Comparison of ENCODE assay signal across 8 cellular contexts in the genomic region with DNA sequence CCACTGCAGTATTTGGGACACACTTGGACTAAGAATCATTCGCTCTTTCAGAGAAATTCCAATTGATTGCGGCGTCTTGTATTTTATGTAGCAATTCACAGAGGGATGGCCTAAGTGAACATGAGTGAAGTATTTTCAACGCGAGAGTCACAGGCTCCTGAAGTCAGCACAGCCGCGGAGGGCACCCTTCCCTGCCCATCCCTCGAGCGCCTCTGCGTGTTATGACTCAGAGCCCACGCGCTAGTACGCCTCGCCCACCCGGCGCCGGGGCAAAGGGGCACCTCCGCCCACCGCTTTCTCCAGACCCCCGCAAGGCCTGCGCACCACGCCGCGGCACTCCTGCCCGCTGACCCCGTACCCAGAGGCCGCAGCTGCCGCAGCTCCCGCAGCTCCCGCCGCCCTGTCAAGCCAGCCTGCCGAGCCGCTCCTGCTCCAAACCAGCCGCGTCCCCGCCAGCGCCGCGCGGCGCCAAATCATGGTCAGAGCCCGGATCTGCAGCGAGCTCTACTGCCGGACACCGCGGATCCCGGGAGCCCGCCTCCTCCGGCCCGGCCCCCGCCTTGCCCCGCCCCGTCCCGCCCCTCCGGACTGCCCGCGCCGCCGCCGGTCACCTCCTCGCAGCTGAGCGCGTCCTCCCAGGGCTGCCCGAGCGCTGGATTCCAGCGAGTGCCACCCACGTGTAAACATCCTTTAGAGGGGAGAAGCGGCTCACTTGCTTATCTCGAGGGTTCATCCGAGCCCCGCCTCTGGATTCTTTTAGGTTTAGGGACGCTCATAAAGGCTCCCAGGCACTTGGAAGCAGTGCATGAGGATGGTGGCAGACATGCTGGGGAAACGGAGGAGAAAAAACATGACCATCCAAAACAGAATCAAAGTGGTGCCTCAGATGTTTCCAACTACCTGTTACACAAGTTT. TPM values are rescaled to one million over a fixed set of nuclear protein-coding genes. Genes with fewer than 3 reads are reported as not detected.
DNase-seq lines count a peak whose midpoint lies in the region; ATAC-seq and TF ChIP-seq lines count a peak whose summit lies in the region.

A gene with protein sequence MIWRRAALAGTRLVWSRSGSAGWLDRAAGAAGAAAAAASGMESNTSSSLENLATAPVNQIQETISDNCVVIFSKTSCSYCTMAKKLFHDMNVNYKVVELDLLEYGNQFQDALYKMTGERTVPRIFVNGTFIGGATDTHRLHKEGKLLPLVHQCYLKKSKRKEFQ (minus strand): TSS at position 509 of the 915 bp plus-strand sequence. CDS start 32 bp downstream, at position 477.

- no peak; a peak in 1 of 4 replicates for TF ChIP-seq CTCF in GM23338 (conservative IDR thresholded peaks at IDR 0.05; ENCODE audit: low read depth in 2 of 2)
- no peak for TF ChIP-seq CTCF in neural crest cell (conservative IDR thresholded peaks at IDR 0.05)

- H3K27me3 Mint-ChIP-seq in GM23338 (ENCODE audit: insufficient read depth, low read depth, poor library complexity), result peaks cover 4% of the 10 kb centered on the region
- no peaks in the 10 kb centered on the region for H3K27me3 Mint-ChIP-seq in neural crest cell (ENCODE audit: low read depth)

- H3K27ac Mint-ChIP-seq in GM23338 (peak within 1 kb of the TSS; percentile 89), neural crest cell (ENCODE audit: unreplicated experiment) (peak within 1 kb of the TSS; percentile 59)

- H3F3A ChIP-seq in GM23338 (replicated peaks; ENCODE audit: low read depth), result peaks cover 11% of the 10 kb centered on the region

- H3K27me3 ChIP-seq in GM23338 (ENCODE audit: insufficient read depth) (peaks cover 16% of the 10 kb centered on the region), stomach smooth muscle (ENCODE audit: control insufficient read depth in 1 of 2, insufficient read depth in 2 of 2, low read length in 2 of 2) (no peaks in the 10 kb centered on the region)

- H3K9me3 Mint-ChIP-seq in GM23338, result no peaks in the 10 kb centered on the region
- H3K9me3 Mint-ChIP-seq in neural crest cell, result no peaks in the 10 kb centered on the region

- H3K27ac ChIP-seq in GM23338 (ENCODE audit: low read depth), result peak within 1 kb of the TSS; percentile 61
- H3K27ac ChIP-seq in stomach smooth muscle (ENCODE audit: low read length), result peak within 1 kb of the TSS; percentile 84

- H3K4me3 ChIP-seq in GM23338 (peak within 1 kb of the TSS; percentile 95), stomach smooth muscle (ENCODE audit: low read length in 2 of 2) (peak within 1 kb of the TSS; percentile 88 to 98)

- DNase-seq in GM23338 (ENCODE audit: low spot score), result peak; percentile 86
- peak; percentile 79 to 80 for DNase-seq in Kasumi-1 (lab: John Stamatoyannopoulos, UW)
- peak; percentile 68 for DNase-seq in SHP77 treated with DMSO at 0.1 percent for 48 hours (lab: John Stamatoyannopoulos, UW)
- peak; percentile 44 for DNase-seq in activated gamma-delta T cell (lab: John Stamatoyannopoulos, UW)
- peak; percentile 69 for DNase-seq in fibroblast of the conjunctiva (ENCODE audit: low read depth)
- DNase-seq in neural crest cell (ENCODE audit: low read depth, low spot score), result peak; percentile 71

- H3K9me3 ChIP-seq in ES-I3 (ENCODE audit: control insufficient read depth, insufficient read depth, low read length) (no peaks in the 10 kb centered on the region), stomach smooth muscle (ENCODE audit: control insufficient read depth in 2 of 2, low read length in 2 of 2) (no peaks in the 10 kb centered on the region)

- H3K9me2 ChIP-seq in GM23338 (ENCODE audit: insufficient read depth), result no peaks in the 10 kb centered on the region

- peak within 1 kb of the TSS; percentile 98 for H3K4me2 ChIP-seq in GM23338

- H4K20me1 ChIP-seq in GM23338 (replicated peaks; ENCODE audit: insufficient read depth), result peaks cover 8% of the 10 kb centered on the region

- peaks cover 25% of the 10 kb centered on the region; the same call in 2 of the 3 replicates for H3K4me1 Mint-ChIP-seq in GM23338
- H3K4me1 Mint-ChIP-seq in neural crest cell, result peaks cover 33% of the 10 kb centered on the region

- H3K4me1 ChIP-seq in ES-I3 (ENCODE audit: insufficient read depth, low read length) (peaks cover 6% of the 10 kb centered on the region), GM23338 (ENCODE audit: insufficient read depth) (peaks cover 11% of the 10 kb centered on the region; the same call in 1 of the 2 replicates), stomach smooth muscle (ENCODE audit: control insufficient read depth, insufficient read depth, low read length) (peaks cover 5% of the 10 kb centered on the region)

- peak within 1 kb of the TSS; percentile 98 for H2AFZ ChIP-seq in GM23338

- H3K79me2 ChIP-seq in GM23338 (replicated peaks; ENCODE audit: insufficient read depth), result peaks cover 12% of the 10 kb centered on the region; the same call in 1 of the 2 replicates

- peak; percentile 95 for ATAC-seq in GM23338

- H3K4me3 Mint-ChIP-seq in GM23338 (peak within 1 kb of the TSS; percentile 84), neural crest cell (peak within 1 kb of the TSS; percentile 95)

- H3K36me3 ChIP-seq in ES-I3 (ENCODE audit: insufficient read depth, low read length) (no peaks in the 10 kb centered on the region; the same call in 1 of the 2 replicates), GM23338 (ENCODE audit: insufficient read depth) (no peaks in the 10 kb centered on the region; the same call in 1 of the 2 replicates), stomach smooth muscle (ENCODE audit: control insufficient read depth in 2 of 2, insufficient read depth in 2 of 2, low read length in 2 of 2) (peaks cover 0 to 3% of the 10 kb centered on the region in 2 donors)

- H3K9ac ChIP-seq in ES-I3 (ENCODE audit: low read depth, low read length) (peak within 1 kb of the TSS; percentile 76), stomach smooth muscle (ENCODE audit: low read length in 2 of 2) (peak within 1 kb of the TSS; percentile 84 to 92)

- H3K36me3 Mint-ChIP-seq in GM23338 (ENCODE audit: low read depth) (no peaks in the 10 kb centered on the region), neural crest cell (ENCODE audit: low read depth) (no peaks in the 10 kb centered on the region)

TF ChIP-seq in GM23338, 12 proteins besides CTCF, POLR2A, EP300 and RAD21:
- TF ChIP-seq POLR2AphosphoS5 (IDR thresholded peaks at IDR 0.05; ENCODE audit: low read depth) (peak; percentile 89), CREB1 (CRISPR knock-in tag; IDR thresholded peaks at IDR 0.05; ENCODE audit: low read depth) (peak; percentile 38; the same call in 1 of the 2 replicates)
- TF ChIP-seq, protein P1, sequence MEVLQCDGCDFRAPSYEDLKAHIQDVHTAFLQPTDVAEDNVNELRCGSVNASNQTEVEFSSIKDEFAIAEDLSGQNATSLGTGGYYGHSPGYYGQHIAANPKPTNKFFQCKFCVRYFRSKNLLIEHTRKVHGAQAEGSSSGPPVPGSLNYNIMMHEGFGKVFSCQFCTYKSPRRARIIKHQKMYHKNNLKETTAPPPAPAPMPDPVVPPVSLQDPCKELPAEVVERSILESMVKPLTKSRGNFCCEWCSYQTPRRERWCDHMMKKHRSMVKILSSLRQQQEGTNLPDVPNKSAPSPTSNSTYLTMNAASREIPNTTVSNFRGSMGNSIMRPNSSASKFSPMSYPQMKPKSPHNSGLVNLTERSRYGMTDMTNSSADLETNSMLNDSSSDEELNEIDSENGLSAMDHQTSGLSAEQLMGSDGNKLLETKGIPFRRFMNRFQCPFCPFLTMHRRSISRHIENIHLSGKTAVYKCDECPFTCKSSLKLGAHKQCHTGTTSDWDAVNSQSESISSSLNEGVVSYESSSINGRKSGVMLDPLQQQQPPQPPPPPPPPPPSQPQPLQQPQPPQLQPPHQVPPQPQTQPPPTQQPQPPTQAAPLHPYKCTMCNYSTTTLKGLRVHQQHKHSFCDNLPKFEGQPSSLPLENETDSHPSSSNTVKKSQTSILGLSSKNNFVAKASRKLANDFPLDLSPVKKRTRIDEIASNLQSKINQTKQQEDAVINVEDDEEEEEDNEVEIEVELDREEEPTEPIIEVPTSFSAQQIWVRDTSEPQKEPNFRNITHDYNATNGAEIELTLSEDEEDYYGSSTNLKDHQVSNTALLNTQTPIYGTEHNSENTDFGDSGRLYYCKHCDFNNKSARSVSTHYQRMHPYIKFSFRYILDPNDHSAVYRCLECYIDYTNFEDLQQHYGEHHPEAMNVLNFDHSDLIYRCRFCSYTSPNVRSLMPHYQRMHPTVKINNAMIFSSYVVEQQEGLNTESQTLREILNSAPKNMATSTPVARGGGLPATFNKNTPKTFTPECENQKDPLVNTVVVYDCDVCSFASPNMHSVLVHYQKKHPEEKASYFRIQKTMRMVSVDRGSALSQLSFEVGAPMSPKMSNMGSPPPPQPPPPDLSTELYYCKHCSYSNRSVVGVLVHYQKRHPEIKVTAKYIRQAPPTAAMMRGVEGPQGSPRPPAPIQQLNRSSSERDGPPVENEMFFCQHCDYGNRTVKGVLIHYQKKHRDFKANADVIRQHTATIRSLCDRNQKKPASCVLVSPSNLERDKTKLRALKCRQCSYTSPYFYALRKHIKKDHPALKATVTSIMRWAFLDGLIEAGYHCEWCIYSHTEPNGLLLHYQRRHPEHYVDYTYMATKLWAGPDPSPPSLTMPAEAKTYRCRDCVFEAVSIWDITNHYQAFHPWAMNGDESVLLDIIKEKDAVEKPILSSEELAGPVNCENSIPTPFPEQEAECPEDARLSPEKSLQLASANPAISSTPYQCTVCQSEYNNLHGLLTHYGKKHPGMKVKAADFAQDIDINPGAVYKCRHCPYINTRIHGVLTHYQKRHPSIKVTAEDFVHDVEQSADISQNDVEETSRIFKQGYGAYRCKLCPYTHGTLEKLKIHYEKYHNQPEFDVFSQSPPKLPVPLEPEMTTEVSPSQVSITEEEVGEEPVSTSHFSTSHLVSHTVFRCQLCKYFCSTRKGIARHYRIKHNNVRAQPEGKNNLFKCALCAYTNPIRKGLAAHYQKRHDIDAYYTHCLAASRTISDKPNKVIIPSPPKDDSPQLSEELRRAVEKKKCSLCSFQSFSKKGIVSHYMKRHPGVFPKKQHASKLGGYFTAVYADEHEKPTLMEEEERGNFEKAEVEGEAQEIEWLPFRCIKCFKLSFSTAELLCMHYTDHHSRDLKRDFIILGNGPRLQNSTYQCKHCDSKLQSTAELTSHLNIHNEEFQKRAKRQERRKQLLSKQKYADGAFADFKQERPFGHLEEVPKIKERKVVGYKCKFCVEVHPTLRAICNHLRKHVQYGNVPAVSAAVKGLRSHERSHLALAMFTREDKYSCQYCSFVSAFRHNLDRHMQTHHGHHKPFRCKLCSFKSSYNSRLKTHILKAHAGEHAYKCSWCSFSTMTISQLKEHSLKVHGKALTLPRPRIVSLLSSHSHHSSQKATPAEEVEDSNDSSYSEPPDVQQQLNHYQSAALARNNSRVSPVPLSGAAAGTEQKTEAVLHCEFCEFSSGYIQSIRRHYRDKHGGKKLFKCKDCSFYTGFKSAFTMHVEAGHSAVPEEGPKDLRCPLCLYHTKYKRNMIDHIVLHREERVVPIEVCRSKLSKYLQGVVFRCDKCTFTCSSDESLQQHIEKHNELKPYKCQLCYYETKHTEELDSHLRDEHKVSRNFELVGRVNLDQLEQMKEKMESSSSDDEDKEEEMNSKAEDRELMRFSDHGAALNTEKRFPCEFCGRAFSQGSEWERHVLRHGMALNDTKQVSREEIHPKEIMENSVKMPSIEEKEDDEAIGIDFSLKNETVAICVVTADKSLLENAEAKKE (CRISPR knock-in tag; IDR thresholded peaks at IDR 0.05), result no peak

RNA-seq across cellular contexts. Expression of the gene that starts here (rescaled TPM):
- 7.2 and 7.7 TPM in 2 replicates for total RNA-seq in GM23338 (2014; rRNA removed; shearing (Covaris generic))
- polyA plus RNA-seq in GM23338 (2016; fragmentation: Nextera tagmentation; extraction: Ambion mirVana), result 28.3 and 37.8 TPM in 2 replicates
- total RNA-seq in neural crest cell, result 18.3 and 20.5 TPM in 2 replicates

Comparison
In these comparisons a context has a peak if more than half of its experiments do, and no peak if none do; other contexts are left out.
1. Peak in every context shown above with its lines: DNase-seq, ATAC-seq, H3K4me3 ChIP-seq and H3K27ac ChIP-seq.